ENCODE assay signal across 1 cellular context in the genomic region with DNA sequence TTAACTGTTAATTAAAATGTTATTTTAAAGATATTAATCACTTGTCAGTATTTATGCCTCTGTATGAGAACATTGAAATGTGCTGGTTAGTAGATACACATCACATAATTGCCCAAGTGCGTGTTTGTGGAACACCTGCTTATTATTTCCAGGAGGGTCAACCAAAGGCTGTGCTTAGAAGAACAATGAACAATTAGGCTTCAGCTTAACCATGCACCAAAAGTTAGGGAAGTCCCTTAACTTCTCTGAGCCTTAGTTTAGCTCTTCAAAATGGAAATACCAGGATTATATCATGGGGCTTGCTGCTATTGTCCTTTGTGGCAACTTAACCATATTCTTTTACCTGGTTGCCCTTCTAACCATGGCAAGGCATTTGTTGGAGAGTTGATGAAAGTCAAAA.
TF ChIP-seq lines count a peak whose summit lies in the region.

No MANE protein-coding gene starts in this region.

TF ChIP-seq in GM12878, 131 proteins besides CTCF, POLR2A, EP300 and RAD21:
- no peak for TF ChIP-seq ZNF622 (IDR thresholded peaks at IDR 0.05)
- peak; percentile 82 for TF ChIP-seq MTA2 (IDR thresholded peaks at IDR 0.05; ENCODE audit: low read depth)
- 0 out of 2 replicates have a peak, but pooled peaks have one; percentile 6 for TF ChIP-seq BMI1 (IDR thresholded peaks at IDR 0.05; ENCODE audit: borderline replicate concordance)
- TF ChIP-seq, protein P1, sequence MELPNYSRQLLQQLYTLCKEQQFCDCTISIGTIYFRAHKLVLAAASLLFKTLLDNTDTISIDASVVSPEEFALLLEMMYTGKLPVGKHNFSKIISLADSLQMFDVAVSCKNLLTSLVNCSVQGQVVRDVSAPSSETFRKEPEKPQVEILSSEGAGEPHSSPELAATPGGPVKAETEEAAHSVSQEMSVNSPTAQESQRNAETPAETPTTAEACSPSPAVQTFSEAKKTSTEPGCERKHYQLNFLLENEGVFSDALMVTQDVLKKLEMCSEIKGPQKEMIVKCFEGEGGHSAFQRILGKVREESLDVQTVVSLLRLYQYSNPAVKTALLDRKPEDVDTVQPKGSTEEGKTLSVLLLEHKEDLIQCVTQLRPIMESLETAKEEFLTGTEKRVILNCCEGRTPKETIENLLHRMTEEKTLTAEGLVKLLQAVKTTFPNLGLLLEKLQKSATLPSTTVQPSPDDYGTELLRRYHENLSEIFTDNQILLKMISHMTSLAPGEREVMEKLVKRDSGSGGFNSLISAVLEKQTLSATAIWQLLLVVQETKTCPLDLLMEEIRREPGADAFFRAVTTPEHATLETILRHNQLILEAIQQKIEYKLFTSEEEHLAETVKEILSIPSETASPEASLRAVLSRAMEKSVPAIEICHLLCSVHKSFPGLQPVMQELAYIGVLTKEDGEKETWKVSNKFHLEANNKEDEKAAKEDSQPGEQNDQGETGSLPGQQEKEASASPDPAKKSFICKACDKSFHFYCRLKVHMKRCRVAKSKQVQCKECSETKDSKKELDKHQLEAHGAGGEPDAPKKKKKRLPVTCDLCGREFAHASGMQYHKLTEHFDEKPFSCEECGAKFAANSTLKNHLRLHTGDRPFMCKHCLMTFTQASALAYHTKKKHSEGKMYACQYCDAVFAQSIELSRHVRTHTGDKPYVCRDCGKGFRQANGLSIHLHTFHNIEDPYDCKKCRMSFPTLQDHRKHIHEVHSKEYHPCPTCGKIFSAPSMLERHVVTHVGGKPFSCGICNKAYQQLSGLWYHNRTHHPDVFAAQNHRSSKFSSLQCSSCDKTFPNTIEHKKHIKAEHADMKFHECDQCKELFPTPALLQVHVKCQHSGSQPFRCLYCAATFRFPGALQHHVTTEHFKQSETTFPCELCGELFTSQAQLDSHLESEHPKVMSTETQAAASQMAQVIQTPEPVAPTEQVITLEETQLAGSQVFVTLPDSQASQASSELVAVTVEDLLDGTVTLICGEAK (IDR thresholded peaks at IDR 0.05; ENCODE audit: borderline replicate concordance), result no peak
- TF ChIP-seq NR2C1 (IDR thresholded peaks at IDR 0.05), result 0 out of 2 replicates have a peak, but pooled peaks have one; percentile 3
- TF ChIP-seq ETV6 (conservative IDR thresholded peaks at IDR 0.05 in 1 of 2, IDR thresholded peaks at IDR 0.05 in 1 of 2; ENCODE audit: borderline replicate concordance in 1 of 2, low read depth in 1 of 2), result no peak
- TF ChIP-seq JUND (IDR thresholded peaks at IDR 0.05; ENCODE audit: low read depth, low read length), result no peak
- TF ChIP-seq ZBTB11 (CRISPR knock-in tag; IDR thresholded peaks at IDR 0.05), result no peak
- TF ChIP-seq, protein P2, sequence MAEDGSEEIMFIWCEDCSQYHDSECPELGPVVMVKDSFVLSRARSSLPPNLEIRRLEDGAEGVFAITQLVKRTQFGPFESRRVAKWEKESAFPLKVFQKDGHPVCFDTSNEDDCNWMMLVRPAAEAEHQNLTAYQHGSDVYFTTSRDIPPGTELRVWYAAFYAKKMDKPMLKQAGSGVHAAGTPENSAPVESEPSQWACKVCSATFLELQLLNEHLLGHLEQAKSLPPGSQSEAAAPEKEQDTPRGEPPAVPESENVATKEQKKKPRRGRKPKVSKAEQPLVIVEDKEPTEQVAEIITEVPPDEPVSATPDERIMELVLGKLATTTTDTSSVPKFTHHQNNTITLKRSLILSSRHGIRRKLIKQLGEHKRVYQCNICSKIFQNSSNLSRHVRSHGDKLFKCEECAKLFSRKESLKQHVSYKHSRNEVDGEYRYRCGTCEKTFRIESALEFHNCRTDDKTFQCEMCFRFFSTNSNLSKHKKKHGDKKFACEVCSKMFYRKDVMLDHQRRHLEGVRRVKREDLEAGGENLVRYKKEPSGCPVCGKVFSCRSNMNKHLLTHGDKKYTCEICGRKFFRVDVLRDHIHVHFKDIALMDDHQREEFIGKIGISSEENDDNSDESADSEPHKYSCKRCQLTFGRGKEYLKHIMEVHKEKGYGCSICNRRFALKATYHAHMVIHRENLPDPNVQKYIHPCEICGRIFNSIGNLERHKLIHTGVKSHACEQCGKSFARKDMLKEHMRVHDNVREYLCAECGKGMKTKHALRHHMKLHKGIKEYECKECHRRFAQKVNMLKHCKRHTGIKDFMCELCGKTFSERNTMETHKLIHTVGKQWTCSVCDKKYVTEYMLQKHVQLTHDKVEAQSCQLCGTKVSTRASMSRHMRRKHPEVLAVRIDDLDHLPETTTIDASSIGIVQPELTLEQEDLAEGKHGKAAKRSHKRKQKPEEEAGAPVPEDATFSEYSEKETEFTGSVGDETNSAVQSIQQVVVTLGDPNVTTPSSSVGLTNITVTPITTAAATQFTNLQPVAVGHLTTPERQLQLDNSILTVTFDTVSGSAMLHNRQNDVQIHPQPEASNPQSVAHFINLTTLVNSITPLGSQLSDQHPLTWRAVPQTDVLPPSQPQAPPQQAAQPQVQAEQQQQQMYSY (CRISPR knock-in tag; IDR thresholded peaks at IDR 0.05), result no peak
- no peak for TF ChIP-seq YY1 (IDR thresholded peaks at IDR 0.05; ENCODE audit: low read depth, low read length)
- TF ChIP-seq ZNF217 (IDR thresholded peaks at IDR 0.05), result no peak
- TF ChIP-seq BRCA1 (IDR thresholded peaks at IDR 0.05; ENCODE audit: low read depth, low read length), result no peak
- TF ChIP-seq NR2C2 (IDR thresholded peaks at IDR 0.05; ENCODE audit: borderline replicate concordance, control insufficient read depth, insufficient read length, low read depth), result no peak
- no peak for TF ChIP-seq NFYA (IDR thresholded peaks at IDR 0.05; ENCODE audit: borderline replicate concordance, low read depth, low read length)
- no peak for TF ChIP-seq MEF2B (IDR thresholded peaks at IDR 0.05; ENCODE audit: partially characterized antibody, poor library complexity, severe bottlenecking)
- TF ChIP-seq, protein P3, sequence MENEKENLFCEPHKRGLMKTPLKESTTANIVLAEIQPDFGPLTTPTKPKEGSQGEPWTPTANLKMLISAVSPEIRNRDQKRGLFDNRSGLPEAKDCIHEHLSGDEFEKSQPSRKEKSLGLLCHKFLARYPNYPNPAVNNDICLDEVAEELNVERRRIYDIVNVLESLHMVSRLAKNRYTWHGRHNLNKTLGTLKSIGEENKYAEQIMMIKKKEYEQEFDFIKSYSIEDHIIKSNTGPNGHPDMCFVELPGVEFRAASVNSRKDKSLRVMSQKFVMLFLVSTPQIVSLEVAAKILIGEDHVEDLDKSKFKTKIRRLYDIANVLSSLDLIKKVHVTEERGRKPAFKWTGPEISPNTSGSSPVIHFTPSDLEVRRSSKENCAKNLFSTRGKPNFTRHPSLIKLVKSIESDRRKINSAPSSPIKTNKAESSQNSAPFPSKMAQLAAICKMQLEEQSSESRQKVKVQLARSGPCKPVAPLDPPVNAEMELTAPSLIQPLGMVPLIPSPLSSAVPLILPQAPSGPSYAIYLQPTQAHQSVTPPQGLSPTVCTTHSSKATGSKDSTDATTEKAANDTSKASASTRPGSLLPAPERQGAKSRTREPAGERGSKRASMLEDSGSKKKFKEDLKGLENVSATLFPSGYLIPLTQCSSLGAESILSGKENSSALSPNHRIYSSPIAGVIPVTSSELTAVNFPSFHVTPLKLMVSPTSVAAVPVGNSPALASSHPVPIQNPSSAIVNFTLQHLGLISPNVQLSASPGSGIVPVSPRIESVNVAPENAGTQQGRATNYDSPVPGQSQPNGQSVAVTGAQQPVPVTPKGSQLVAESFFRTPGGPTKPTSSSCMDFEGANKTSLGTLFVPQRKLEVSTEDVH (IDR thresholded peaks at IDR 0.05; ENCODE audit: low read depth, partially characterized antibody), result no peak
- TF ChIP-seq, protein P4, sequence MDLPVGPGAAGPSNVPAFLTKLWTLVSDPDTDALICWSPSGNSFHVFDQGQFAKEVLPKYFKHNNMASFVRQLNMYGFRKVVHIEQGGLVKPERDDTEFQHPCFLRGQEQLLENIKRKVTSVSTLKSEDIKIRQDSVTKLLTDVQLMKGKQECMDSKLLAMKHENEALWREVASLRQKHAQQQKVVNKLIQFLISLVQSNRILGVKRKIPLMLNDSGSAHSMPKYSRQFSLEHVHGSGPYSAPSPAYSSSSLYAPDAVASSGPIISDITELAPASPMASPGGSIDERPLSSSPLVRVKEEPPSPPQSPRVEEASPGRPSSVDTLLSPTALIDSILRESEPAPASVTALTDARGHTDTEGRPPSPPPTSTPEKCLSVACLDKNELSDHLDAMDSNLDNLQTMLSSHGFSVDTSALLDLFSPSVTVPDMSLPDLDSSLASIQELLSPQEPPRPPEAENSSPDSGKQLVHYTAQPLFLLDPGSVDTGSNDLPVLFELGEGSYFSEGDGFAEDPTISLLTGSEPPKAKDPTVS (IDR thresholded peaks at IDR 0.05; ENCODE audit: low read depth, low read length), result no peak
- no peak for TF ChIP-seq NBN (IDR thresholded peaks at IDR 0.05)
- TF ChIP-seq ZSCAN29 (IDR thresholded peaks at IDR 0.05), result no peak
- no peak for TF ChIP-seq CHD2 (IDR thresholded peaks at IDR 0.05; ENCODE audit: borderline replicate concordance, low read depth, low read length)
- TF ChIP-seq MTA3 (IDR thresholded peaks at IDR 0.05; ENCODE audit: borderline replicate concordance, low read length), result no peak
- no peak for TF ChIP-seq WRNIP1 (IDR thresholded peaks at IDR 0.05; ENCODE audit: borderline replicate concordance, low read depth, low read length)
- TF ChIP-seq JUNB (IDR thresholded peaks at IDR 0.05), result no peak
- TF ChIP-seq, protein P5, sequence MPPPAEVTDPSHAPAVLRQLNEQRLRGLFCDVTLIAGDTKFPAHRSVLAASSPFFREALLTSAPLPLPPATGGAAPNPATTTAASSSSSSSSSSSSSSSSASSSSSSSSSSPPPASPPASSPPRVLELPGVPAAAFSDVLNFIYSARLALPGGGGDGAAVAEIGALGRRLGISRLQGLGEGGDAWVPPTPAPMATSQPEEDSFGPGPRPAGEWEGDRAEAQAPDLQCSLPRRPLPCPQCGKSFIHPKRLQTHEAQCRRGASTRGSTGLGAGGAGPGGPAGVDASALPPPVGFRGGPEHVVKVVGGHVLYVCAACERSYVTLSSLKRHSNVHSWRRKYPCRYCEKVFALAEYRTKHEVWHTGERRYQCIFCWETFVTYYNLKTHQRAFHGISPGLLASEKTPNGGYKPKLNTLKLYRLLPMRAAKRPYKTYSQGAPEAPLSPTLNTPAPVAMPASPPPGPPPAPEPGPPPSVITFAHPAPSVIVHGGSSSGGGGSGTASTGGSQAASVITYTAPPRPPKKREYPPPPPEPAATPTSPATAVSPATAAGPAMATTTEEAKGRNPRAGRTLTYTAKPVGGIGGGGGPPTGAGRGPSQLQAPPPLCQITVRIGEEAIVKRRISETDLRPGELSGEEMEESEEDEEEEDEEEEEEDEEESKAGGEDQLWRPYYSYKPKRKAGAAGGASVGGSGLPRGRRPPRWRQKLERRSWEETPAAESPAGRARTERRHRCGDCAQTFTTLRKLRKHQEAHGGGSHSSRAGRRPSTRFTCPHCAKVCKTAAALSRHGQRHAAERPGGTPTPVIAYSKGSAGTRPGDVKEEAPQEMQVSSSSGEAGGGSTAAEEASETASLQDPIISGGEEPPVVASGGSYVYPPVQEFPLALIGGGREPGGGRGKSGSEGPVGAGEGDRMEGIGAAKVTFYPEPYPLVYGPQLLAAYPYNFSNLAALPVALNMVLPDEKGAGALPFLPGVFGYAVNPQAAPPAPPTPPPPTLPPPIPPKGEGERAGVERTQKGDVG (CRISPR knock-in tag; IDR thresholded peaks at IDR 0.05), result no peak
TF ChIP-seq in GM12878: peak in this region for 3.
